ENCODE assay signal across 22 cellular contexts in the genomic region with DNA sequence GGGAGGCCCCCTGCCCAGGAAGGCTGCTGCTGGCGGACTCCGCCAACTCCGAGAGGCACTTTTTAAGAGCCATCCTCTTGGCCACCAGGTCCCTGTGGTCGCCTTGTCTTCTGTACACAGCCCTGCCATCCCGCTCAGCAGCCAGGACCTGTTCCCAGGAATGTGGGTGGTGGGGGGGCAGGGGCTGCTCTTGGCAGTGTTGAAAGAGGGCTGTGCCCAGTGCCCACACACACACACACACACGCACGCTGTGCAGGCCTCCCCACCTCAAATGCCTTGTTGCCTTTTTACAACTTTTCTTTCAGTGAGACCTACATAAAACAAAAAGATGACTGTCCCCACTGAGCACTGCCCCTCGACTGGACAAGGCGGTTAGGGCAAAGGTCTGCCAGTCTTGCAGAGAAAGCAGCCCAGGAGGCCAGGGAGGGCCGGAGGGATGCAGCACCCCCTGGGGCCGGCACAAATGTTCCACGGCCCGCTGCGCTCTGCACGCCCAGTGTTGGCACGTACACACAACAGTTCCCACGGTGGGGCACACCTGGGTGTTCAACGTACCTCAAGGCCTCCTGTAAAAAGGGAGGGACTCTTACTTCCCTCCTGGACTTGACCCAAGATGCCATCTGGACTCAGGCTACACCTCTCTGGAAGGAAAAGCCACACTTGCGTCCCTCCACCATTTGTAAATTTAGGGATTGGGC. TPM values are rescaled to one million over a fixed set of nuclear protein-coding genes. Genes with fewer than 3 reads are reported as not detected.
DNase-seq lines count a peak whose midpoint lies in the region; ATAC-seq and TF ChIP-seq lines count a peak whose summit lies in the region.
"Had no signal": no experiment of that assay in that cellular context is flagged by ENCODE, and none has a peak within 500 bp of the region (broad histone marks: within the 10 kb centered on the region; RNA-seq: fewer than 3 reads in every experiment).

No MANE protein-coding gene starts in this region.

- H3K27ac ChIP-seq in mucosa of rectum (ENCODE audit: low read depth in 2 of 2, low read length in 2 of 2) (peak overlapping the region; percentile 71 to 90), brain microvascular endothelial cell (no peak overlapping the region)
- H3K27ac ChIP-seq: vagina, VCaP had no signal

- H3K9ac ChIP-seq in mucosa of rectum (ENCODE audit: low read depth in 1 of 2, low read length in 2 of 2), result peak overlapping the region in 1 of 2 donors; percentile 47
- H3K9ac ChIP-seq: SK-N-SH had no signal

- peak; percentile 6; the same call in 1 of the 2 replicates for TF ChIP-seq RAD21 in Ishikawa (IDR thresholded peaks at IDR 0.05; ENCODE audit: low read depth)

- no peaks in the 10 kb centered on the region for H3K9me3 Mint-ChIP-seq in dendritic cell treated with granulocyte-macrophage colony-stimulating factor and Interleukin-4, amounts not matched to agents 40 ng/mL and 50 ng/mL, for 4 days
- no peaks in the 10 kb centered on the region for H3K9me3 Mint-ChIP-seq in activated CD8-positive, alpha-beta T cell treated with anti-CD3 and anti-CD28 coated beads for 36 hours
- H3K9me3 Mint-ChIP-seq: activated CD4-positive, alpha-beta T cell treated with anti-CD3 and anti-CD28 coated beads, Interleukin-2, amount 10 ng/mL, durations not matched to agents 7 days and 5 days; activated naive CD8-positive, alpha-beta T cell treated with anti-CD3 and anti-CD28 coated beads for 36 hours; activated T-helper 17 cell treated with anti-CD3 and anti-CD28 coated beads, Interleukin-2, amount 50 U/mL, for 72 hours; nephron progenitor cell had no signal

- peak; percentile 96 for TF ChIP-seq EP300 in Ishikawa (IDR thresholded peaks at IDR 0.05; ENCODE audit: borderline replicate concordance)

- H3K36me3 ChIP-seq in mucosa of rectum (ENCODE audit: control insufficient read depth in 2 of 2, insufficient read depth in 2 of 2, low read length in 2 of 2) (peaks cover 0 to 8% of the 10 kb centered on the region in 2 donors), brain microvascular endothelial cell (replicated peaks) (no peaks in the 10 kb centered on the region)
- H3K36me3 ChIP-seq: vagina had no signal

- H3K4me3 ChIP-seq in mucosa of rectum (ENCODE audit: low read length in 2 of 2) (peak overlapping the region in 1 of 2 donors; percentile 13), brain microvascular endothelial cell (ENCODE audit: low read depth, low read length) (no peak overlapping the region)
- H3K4me3 ChIP-seq: vagina had no signal

- no peaks in the 10 kb centered on the region for H3K27me3 ChIP-seq in mucosa of rectum (ENCODE audit: control insufficient read depth in 2 of 2, insufficient read depth in 2 of 2, low read length in 2 of 2)
- H3K27me3 ChIP-seq in brain microvascular endothelial cell (replicated peaks), result no peaks in the 10 kb centered on the region
- H3K27me3 ChIP-seq: vagina had no signal

- peaks cover 69% of the 10 kb centered on the region for H3K4me1 Mint-ChIP-seq in dendritic cell treated with granulocyte-macrophage colony-stimulating factor and Interleukin-4, amounts not matched to agents 40 ng/mL and 50 ng/mL, for 4 days (ENCODE audit: low read depth)
- peaks cover 8% of the 10 kb centered on the region for H3K4me1 Mint-ChIP-seq in activated CD8-positive, alpha-beta T cell treated with anti-CD3 and anti-CD28 coated beads for 36 hours (ENCODE audit: low read depth)
- H3K4me1 Mint-ChIP-seq: activated T-helper 17 cell treated with anti-CD3 and anti-CD28 coated beads, Interleukin-2, amount 50 U/mL, for 72 hours had no signal

- no peaks in the 10 kb centered on the region for H3K27me3 Mint-ChIP-seq in dendritic cell treated with granulocyte-macrophage colony-stimulating factor and Interleukin-4, amounts not matched to agents 40 ng/mL and 50 ng/mL, for 4 days
- no peaks in the 10 kb centered on the region for H3K27me3 Mint-ChIP-seq in activated CD8-positive, alpha-beta T cell treated with anti-CD3 and anti-CD28 coated beads for 36 hours
- H3K27me3 Mint-ChIP-seq: activated CD4-positive, alpha-beta T cell treated with anti-CD3 and anti-CD28 coated beads, Interleukin-2, amount 10 ng/mL, durations not matched to agents 7 days and 5 days; activated naive CD8-positive, alpha-beta T cell treated with anti-CD3 and anti-CD28 coated beads for 36 hours; activated T-helper 17 cell treated with anti-CD3 and anti-CD28 coated beads, Interleukin-2, amount 50 U/mL, for 72 hours had no signal

- no peaks in the 10 kb centered on the region for H3K9me3 ChIP-seq in mucosa of rectum (ENCODE audit: control insufficient read depth in 2 of 2, low read length in 2 of 2)
- H3K9me3 ChIP-seq: Caco-2, SK-N-SH, vagina had no signal

- H3K27ac Mint-ChIP-seq in dendritic cell treated with granulocyte-macrophage colony-stimulating factor and Interleukin-4, amounts not matched to agents 40 ng/mL and 50 ng/mL, for 4 days, result peak overlapping the region; percentile 75
- no peak overlapping the region for H3K27ac Mint-ChIP-seq in activated CD8-positive, alpha-beta T cell treated with anti-CD3 and anti-CD28 coated beads for 36 hours
- H3K27ac Mint-ChIP-seq: activated CD4-positive, alpha-beta T cell treated with anti-CD3 and anti-CD28 coated beads, Interleukin-2, amount 10 ng/mL, durations not matched to agents 7 days and 5 days; activated naive CD8-positive, alpha-beta T cell treated with anti-CD3 and anti-CD28 coated beads for 36 hours; activated T-helper 17 cell treated with anti-CD3 and anti-CD28 coated beads, Interleukin-2, amount 50 U/mL, for 72 hours; nephron progenitor cell had no signal

- in situ Hi-C loops in ACHN (cut with HindIII; ENCODE audit: low pct_ligation_motif_present, low pct_unique_long_range_greater_than_20kb, low sequenced_read_pairs) (no loop called here), brain microvascular endothelial cell (cut with HindIII; ENCODE audit: low pct_ligation_motif_present, low sequenced_read_pairs) (no loop called here)

- peaks cover 91% of the 10 kb centered on the region for H3K36me3 Mint-ChIP-seq in dendritic cell treated with granulocyte-macrophage colony-stimulating factor and Interleukin-4, amounts not matched to agents 40 ng/mL and 50 ng/mL, for 4 days (ENCODE audit: low read depth)
- no peaks in the 10 kb centered on the region for H3K36me3 Mint-ChIP-seq in activated CD8-positive, alpha-beta T cell treated with anti-CD3 and anti-CD28 coated beads for 36 hours (ENCODE audit: low read depth)
- H3K36me3 Mint-ChIP-seq: activated naive CD8-positive, alpha-beta T cell treated with anti-CD3 and anti-CD28 coated beads for 36 hours had no signal

- POLR2A ChIA-PET in activated CD8-positive, alpha-beta T cell treated with anti-CD3 and anti-CD28 coated beads for 36 hours (lab: Charles Lee), result no interaction called here

- TF ChIP-seq CTCF in activated CD8-positive, alpha-beta T cell treated with anti-CD3 and anti-CD28 coated beads for 36 hours (IDR thresholded peaks at IDR 0.05), result no peak
- no peak for TF ChIP-seq CTCF in brain microvascular endothelial cell (IDR thresholded peaks at IDR 0.05; ENCODE audit: low read depth, low read length, missing control alignments)

- no peak for DNase-seq in ACHN
- no peak for DNase-seq in activated CD8-positive, alpha-beta T cell treated with anti-CD3 and anti-CD28 coated beads for 36 hours
- DNase-seq in NCI-H187 (lab: John Stamatoyannopoulos, UW), result no peak
- no peak for DNase-seq in brain microvascular endothelial cell
- DNase-seq: activated CD4-positive, alpha-beta T cell treated with anti-CD3 and anti-CD28 coated beads, Interleukin-2, amount 10 ng/mL, durations not matched to agents 7 days and 5 days; activated CD8-positive, alpha-beta memory T cell treated with anti-CD3 and anti-CD28 coated beads, Interleukin-2, amount 50 U/mL, for 4 hours; activated naive CD8-positive, alpha-beta T cell treated with anti-CD3 and anti-CD28 coated beads for 36 hours; AML-193; Caco-2; glutamatergic neuron; left cardiac atrium; midbrain; NCI-H446 treated with DMSO at 0.1 percent for 48 hours; nephron progenitor cell; NK-92 treated with Interleukin-12 subunit alpha and Interleukin-12 subunit beta, amount 100 ng/mL, for 24 hours; SK-N-SH had no signal

- CTCF ChIA-PET in activated CD8-positive, alpha-beta T cell treated with anti-CD3 and anti-CD28 coated beads for 36 hours (lab: Charles Lee), result interaction anchor here (11.8 kb wide), 1 partner anchor 50 kb away, joined by 243 read pairs; a partner anchor contains a TSS

- peaks cover 13 to 16% of the 10 kb centered on the region in 2 donors for H3K4me1 ChIP-seq in mucosa of rectum (ENCODE audit: control insufficient read depth in 2 of 2, insufficient read depth in 2 of 2, low read length in 2 of 2)

- ATAC-seq in activated CD8-positive, alpha-beta T cell treated with anti-CD3 and anti-CD28 coated beads for 36 hours, result no peak
- ATAC-seq: activated T-helper 17 cell treated with anti-CD3 and anti-CD28 coated beads, Interleukin-2, amount 50 U/mL, for 72 hours; left cardiac atrium had no signal

- intact Hi-C loops in dendritic cell treated with granulocyte-macrophage colony-stimulating factor and Interleukin-4, amounts not matched to agents 40 ng/mL and 50 ng/mL, for 4 days (cut with micrococcal nuclease), result no loop called here
- intact Hi-C loops in activated CD8-positive, alpha-beta T cell treated with anti-CD3 and anti-CD28 coated beads for 36 hours (cut with micrococcal nuclease), result no loop called here

- no peak overlapping the region for H3K4me3 Mint-ChIP-seq in dendritic cell treated with granulocyte-macrophage colony-stimulating factor and Interleukin-4, amounts not matched to agents 40 ng/mL and 50 ng/mL, for 4 days
- H3K4me3 Mint-ChIP-seq in activated CD8-positive, alpha-beta T cell treated with anti-CD3 and anti-CD28 coated beads for 36 hours, result no peak overlapping the region
- H3K4me3 Mint-ChIP-seq: activated CD4-positive, alpha-beta T cell treated with anti-CD3 and anti-CD28 coated beads, Interleukin-2, amount 10 ng/mL, durations not matched to agents 7 days and 5 days; activated naive CD8-positive, alpha-beta T cell treated with anti-CD3 and anti-CD28 coated beads for 36 hours; activated T-helper 17 cell treated with anti-CD3 and anti-CD28 coated beads, Interleukin-2, amount 50 U/mL, for 72 hours; nephron progenitor cell had no signal

TF ChIP-seq in Ishikawa, 13 proteins besides CTCF, POLR2A, EP300 and RAD21 (continues in another document):
- TF ChIP-seq TCF12 (IDR thresholded peaks at IDR 0.05; ENCODE audit: low read depth), result peak; percentile 99
- TF ChIP-seq TEAD4 (IDR thresholded peaks at IDR 0.05), result peak; percentile 67
- TF ChIP-seq FOXM1 (IDR thresholded peaks at IDR 0.05; ENCODE audit: borderline replicate concordance, low read depth), result peak; percentile 77; the same call in 1 of the 2 replicates

RNA-seq across cellular contexts. Expression of a gene that starts 18.5 kb away (rescaled TPM):
- 10 to 100 TPM; 31.7 to 34.4 TPM for total RNA-seq in activated CD8-positive, alpha-beta T cell treated with anti-CD3 and anti-CD28 coated beads for 36 hours

RNA-seq across cellular contexts. Expression of a gene that starts 47.5 kb away (rescaled TPM):
- total RNA-seq in activated CD8-positive, alpha-beta T cell treated with anti-CD3 and anti-CD28 coated beads for 36 hours, result 1 to 10 TPM; 5.6 to 5.7 TPM
